1 cellular context compared by ENCODE assay signal in genomic region chr5:34915856-34916192, GRCh38.
A peak's percentile ranks its signal among the peaks of the same experiment; 100 is the strongest.
TF ChIP-seq lines count a peak whose summit lies in the region.

No MANE protein-coding gene starts in this region.

TF ChIP-seq in HEK293, 187 proteins besides CTCF, POLR2A, EP300 and RAD21 (continued from another document):
- TF ChIP-seq ZBTB10 (tag by site-specific recombination; IDR thresholded peaks at IDR 0.05) (0 out of 2 replicates have a peak, but pooled peaks have one; percentile 22), ZNF843 (tag by site-specific recombination; IDR thresholded peaks at IDR 0.05) (no peak; the same call in 1 of the 2 replicates), ZNF791 (tag by site-specific recombination; IDR thresholded peaks at IDR 0.05) (no peak; the same call in 1 of the 2 replicates), ZSCAN18 (tag by site-specific recombination; IDR thresholded peaks at IDR 0.05) (0 out of 2 replicates have a peak, but pooled peaks have one; percentile 15), ZSCAN5A (tag by site-specific recombination; IDR thresholded peaks at IDR 0.05) (0 out of 2 replicates have a peak, but pooled peaks have one; percentile 26), MZF1 (tag by site-specific recombination; IDR thresholded peaks at IDR 0.05; ENCODE audit: borderline replicate concordance) (peak; percentile 37; the same call in 1 of the 2 replicates), ZFP37 (tag by site-specific recombination; IDR thresholded peaks at IDR 0.05) (peak; percentile 6; the same call in 1 of the 2 replicates), ZNF362 (tag by site-specific recombination; IDR thresholded peaks at IDR 0.05) (no peak), ZFP69B (tag by site-specific recombination; IDR thresholded peaks at IDR 0.05) (no peak), MYNN (tag by site-specific recombination; IDR thresholded peaks at IDR 0.05; ENCODE audit: borderline replicate concordance) (0 out of 2 replicates have a peak, but pooled peaks have one; percentile 10), PATZ1 (tag by site-specific recombination; IDR thresholded peaks at IDR 0.05) (no peak), INSM2 (tag by site-specific recombination; IDR thresholded peaks at IDR 0.05) (0 out of 2 replicates have a peak, but pooled peaks have one; percentile 3), ZNF174 (tag by site-specific recombination; IDR thresholded peaks at IDR 0.05) (no peak), YY1 (tag by site-specific recombination; IDR thresholded peaks at IDR 0.05) (no peak), OVOL3 (tag by site-specific recombination; IDR thresholded peaks at IDR 0.05) (no peak)
